ENCODE assay signal across 18 cellular contexts in genomic region chr6:94130458-94130857, GRCh38.
DNase-seq lines count a peak whose midpoint lies in the region; FAIRE-seq and TF ChIP-seq lines count a peak whose summit lies in the region.
"Had no signal": no experiment of that assay in that cellular context is flagged by ENCODE, and none has a peak within 500 bp of the region (broad histone marks: within the 10 kb centered on the region; RNA-seq: fewer than 3 reads in every experiment).

No MANE protein-coding gene starts in this region.

- H3K27ac Mint-ChIP-seq in chondrocyte (ENCODE audit: unreplicated experiment): no peak overlapping the region
- H3K27ac Mint-ChIP-seq: T-helper 17 cell had no signal

- H3K9me3 Mint-ChIP-seq in chondrocyte (ENCODE audit: low read depth): no peaks in the 10 kb centered on the region

- H3K4me1 Mint-ChIP-seq in chondrocyte (ENCODE audit: low read depth): peaks cover 8% of the 10 kb centered on the region
- H3K4me1 Mint-ChIP-seq: T-helper 17 cell had no signal

- no peaks in the 10 kb centered on the region for H3K36me3 Mint-ChIP-seq in chondrocyte (ENCODE audit: low read depth)

- DNase-seq in HT-29 (ENCODE audit: low spot score) (peak; percentile 33), NCI-H82 treated with DMSO at 0.1 percent for 48 hours (lab: John Stamatoyannopoulos, UW; ENCODE audit: unreplicated experiment) (peak; percentile 24), ecto neural progenitor cell (ENCODE audit: low spot score) (peak; percentile 56), pons (ENCODE audit: low spot score) (peak; percentile 28), chondrocyte (ENCODE audit: low spot score) (no peak), GM12892 (ENCODE audit: insufficient read length) (no peak), HK-2 (ENCODE audit: unreplicated experiment) (no peak)
- no peak for DNase-seq in activated T-cell treated with anti-CD3 and anti-CD28 coated beads, Interleukin-2, amount 50 U/mL, for 1 hour
- DNase-seq: activated CD4-positive, alpha-beta T cell treated with anti-CD3 and anti-CD28 coated beads for 1 hour; AML-193; COR-L47; foreskin fibroblast; IMR-90; NCI-H2081; SIG-M5; stimulated activated CD4-positive, alpha-beta T cell treated with anti-CD3 and anti-CD28 coated beads, Interleukin-4, amount 100 ng/mL, for 24 hours; T-helper 17 cell; testis had no signal

- no peak for TF ChIP-seq POLR2A in GM12892 (IDR thresholded peaks at IDR 0.05; ENCODE audit: low read depth, low read length)

- H3K4me3 Mint-ChIP-seq in chondrocyte (ENCODE audit: unreplicated experiment): no peak overlapping the region
- H3K4me3 Mint-ChIP-seq: T-helper 17 cell had no signal

- no peaks in the 10 kb centered on the region for H3K27me3 Mint-ChIP-seq in chondrocyte (ENCODE audit: low read depth)
- H3K27me3 Mint-ChIP-seq: T-helper 17 cell had no signal

- FAIRE-seq in GM12892 (lab: Jason Lieb, UNC): no peak

- no peak for TF ChIP-seq CTCF in chondrocyte (IDR thresholded peaks at IDR 0.05)

Comparison
In these comparisons a context has a peak if more than half of its experiments do, and no peak if none do; other contexts are left out.
1. DNase-seq: peak in HT-29 (single experiment), NCI-H82 treated with DMSO at 0.1 percent for 48 hours (single experiment), ecto neural progenitor cell (single experiment) and pons (single experiment); none in chondrocyte (single experiment), activated T-cell treated with anti-CD3 and anti-CD28 coated beads, Interleukin-2, amount 50 U/mL, for 1 hour (single experiment), GM12892 (single experiment) and HK-2 (single experiment).